8 cellular contexts compared by ENCODE assay signal in the genomic region with DNA sequence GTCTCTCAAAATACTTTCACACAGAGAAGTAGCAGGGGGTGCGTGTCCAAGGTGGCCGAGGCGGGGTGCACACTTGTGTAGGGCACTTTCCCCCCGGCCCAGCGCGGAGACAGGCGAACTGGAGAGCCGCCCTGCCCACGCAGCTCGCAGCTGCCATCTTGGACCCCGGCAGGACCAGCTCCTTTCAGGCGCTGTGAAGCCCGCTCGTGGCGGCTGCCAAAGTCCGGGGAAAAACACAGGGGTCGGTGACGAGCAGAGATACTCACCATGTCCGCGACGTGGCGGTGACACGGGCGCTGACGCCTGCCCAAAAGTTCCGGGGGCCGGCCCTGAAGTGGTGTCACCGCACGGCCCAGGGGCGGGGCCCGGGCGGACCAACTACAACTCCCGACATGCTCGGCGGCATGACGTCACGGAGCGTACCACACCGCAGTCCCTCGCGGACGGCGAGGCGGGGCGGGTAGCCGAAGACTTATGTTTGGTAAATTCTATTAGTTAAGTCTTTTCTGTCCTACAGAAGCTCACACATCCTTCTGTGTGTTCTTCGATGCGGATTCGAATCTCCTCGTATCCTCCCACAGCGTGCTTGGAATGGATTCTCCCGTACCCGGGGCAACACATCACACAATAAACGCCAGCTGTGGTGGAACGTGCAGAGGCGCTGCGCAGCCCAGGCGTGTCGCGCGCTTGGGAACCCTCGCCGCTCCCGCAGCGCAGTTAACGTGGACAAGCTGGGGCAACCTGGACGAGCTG. TPM values are rescaled to one million over a fixed set of nuclear protein-coding genes. Genes with fewer than 3 reads are reported as not detected.
A peak's percentile ranks its signal among the peaks of the same experiment; 100 is the strongest.
DNase-seq lines count a peak whose midpoint lies in the region; ATAC-seq and TF ChIP-seq lines count a peak whose summit lies in the region.

A gene with protein sequence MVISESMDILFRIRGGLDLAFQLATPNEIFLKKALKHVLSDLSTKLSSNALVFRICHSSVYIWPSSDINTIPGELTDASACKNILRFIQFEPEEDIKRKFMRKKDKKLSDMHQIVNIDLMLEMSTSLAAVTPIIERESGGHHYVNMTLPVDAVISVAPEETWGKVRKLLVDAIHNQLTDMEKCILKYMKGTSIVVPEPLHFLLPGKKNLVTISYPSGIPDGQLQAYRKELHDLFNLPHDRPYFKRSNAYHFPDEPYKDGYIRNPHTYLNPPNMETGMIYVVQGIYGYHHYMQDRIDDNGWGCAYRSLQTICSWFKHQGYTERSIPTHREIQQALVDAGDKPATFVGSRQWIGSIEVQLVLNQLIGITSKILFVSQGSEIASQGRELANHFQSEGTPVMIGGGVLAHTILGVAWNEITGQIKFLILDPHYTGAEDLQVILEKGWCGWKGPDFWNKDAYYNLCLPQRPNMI (minus strand): TSS at position 365 of the 753 bp plus-strand sequence. CDS start 96 bp downstream, at position 269.

- H3K79me2 ChIP-seq in GM23338 (replicated peaks; ENCODE audit: insufficient read depth), result peaks cover 13% of the 10 kb centered on the region

- H2AFZ ChIP-seq in GM23338, result peak within 1 kb of the TSS; percentile 93

- no peaks in the 10 kb centered on the region; the same call in 2 of the 3 replicates for H3K36me3 Mint-ChIP-seq in GM23338 (ENCODE audit: low read depth)
- peaks cover 22% of the 10 kb centered on the region for H3K36me3 Mint-ChIP-seq in activated T-helper 2 cell treated with anti-CD3 and anti-CD28 coated beads, Interferon-gamma antibody, Interleukin-2, Interleukin-4, amounts not matched to agents 10 μg/mL and 5 μg/mL and 100 μg/mL, durations not matched to agents 14 hours and 24 hours and 36 hours (ENCODE audit: low read depth)
- H3K36me3 Mint-ChIP-seq in naive thymus-derived CD8-positive, alpha-beta T cell, result peaks cover 5 to 14% (median 6%) of the 10 kb centered on the region in 3 donors
- H3K36me3 Mint-ChIP-seq in stimulated activated naive B cell treated with anti-CD40 and anti-IgM and Interleukin-4, amounts not matched to agents 10 μg/mL and 1 μg/mL and 100 μg/mL, for 72 hours, result peaks cover 8 to 19% of the 10 kb centered on the region in 2 donors

- H3K4me3 ChIP-seq in GM23338, result peak within 1 kb of the TSS; percentile 96

- TF ChIP-seq CTCF in GM23338 (conservative IDR thresholded peaks at IDR 0.05; ENCODE audit: low read depth in 2 of 2), result no peak

- no peaks in the 10 kb centered on the region for H3K36me3 ChIP-seq in GM23338 (ENCODE audit: insufficient read depth)

- intact Hi-C loops in activated T-helper 2 cell treated with anti-CD3 and anti-CD28 coated beads, Interferon-gamma antibody, Interleukin-2, Interleukin-4, amounts not matched to agents 10 μg/mL and 5 μg/mL and 100 μg/mL, durations not matched to agents 14 hours and 24 hours and 36 hours (cut with micrococcal nuclease), result loop anchor here (1.0 to 2.0 kb wide), 3 partner anchors 29 to 221 kb away; a partner anchor contains a TSS

- peaks cover 7% of the 10 kb centered on the region for H3K4me1 Mint-ChIP-seq in GM23338
- peaks cover 24% of the 10 kb centered on the region for H3K4me1 Mint-ChIP-seq in activated T-helper 2 cell treated with anti-CD3 and anti-CD28 coated beads, Interferon-gamma antibody, Interleukin-2, Interleukin-4, amounts not matched to agents 10 μg/mL and 5 μg/mL and 100 μg/mL, durations not matched to agents 14 hours and 24 hours and 36 hours (ENCODE audit: low read depth)
- H3K4me1 Mint-ChIP-seq in naive thymus-derived CD8-positive, alpha-beta T cell, result peaks cover 22 to 39% (median 35%) of the 10 kb centered on the region in 4 donors
- H3K4me1 Mint-ChIP-seq in stimulated activated naive B cell treated with anti-CD40 and anti-IgM and Interleukin-4, amounts not matched to agents 10 μg/mL and 1 μg/mL and 100 μg/mL, for 72 hours, result peaks cover 13 to 20% of the 10 kb centered on the region in 2 donors

- no peaks in the 10 kb centered on the region for H3F3A ChIP-seq in GM23338 (replicated peaks; ENCODE audit: low read depth)

- DNase-seq in EH (ENCODE audit: low read depth) (peak; percentile 85), GM23338 (ENCODE audit: low spot score) (peak; percentile 92), Kasumi-1 (lab: John Stamatoyannopoulos, UW) (peak; percentile 82 to 88), RPMI8226 (peak; percentile 88), fibroblast of peridontal ligament (ENCODE audit: extremely low read depth) (peak; percentile 94)
- peak; percentile 86 for DNase-seq in activated T-helper 2 cell treated with anti-CD3 and anti-CD28 coated beads, Interferon-gamma antibody, Interleukin-2, Interleukin-4, amounts not matched to agents 10 μg/mL and 5 μg/mL and 100 μg/mL, durations not matched to agents 14 hours and 24 hours and 36 hours (ENCODE audit: low spot score)
- DNase-seq in naive thymus-derived CD8-positive, alpha-beta T cell, result peak; percentile 79 to 98 (median 90)
- DNase-seq in stimulated activated naive B cell treated with anti-CD40 and anti-IgM and Interleukin-4, amounts not matched to agents 10 μg/mL and 1 μg/mL and 100 μg/mL, for 72 hours, result peak; percentile 87

- no peaks in the 10 kb centered on the region for H4K20me1 ChIP-seq in GM23338 (replicated peaks; ENCODE audit: insufficient read depth)

- POLR2A ChIA-PET in naive thymus-derived CD8-positive, alpha-beta T cell (lab: Charles Lee), result interaction anchor here (0.6 to 3.0 kb wide), 9 partner anchors 23 to 692 kb away, joined by 3 to 45 read pairs (median 4); a partner anchor contains a TSS

- H3K9me2 ChIP-seq in GM23338 (ENCODE audit: insufficient read depth), result no peaks in the 10 kb centered on the region

- H3K4me1 ChIP-seq in GM23338 (ENCODE audit: insufficient read depth), result peaks cover 5% of the 10 kb centered on the region; the same call in 1 of the 2 replicates

- no peaks in the 10 kb centered on the region for H3K27me3 ChIP-seq in GM23338 (ENCODE audit: insufficient read depth)

- peak within 1 kb of the TSS; percentile 99 for H3K4me2 ChIP-seq in GM23338

- H3K27ac Mint-ChIP-seq in GM23338, result peak within 1 kb of the TSS; percentile 100
- H3K27ac Mint-ChIP-seq in activated T-helper 2 cell treated with anti-CD3 and anti-CD28 coated beads, Interferon-gamma antibody, Interleukin-2, Interleukin-4, amounts not matched to agents 10 μg/mL and 5 μg/mL and 100 μg/mL, durations not matched to agents 14 hours and 24 hours and 36 hours, result peak within 1 kb of the TSS; percentile 86
- peak within 1 kb of the TSS; percentile 95 to 100 (median 100) for H3K27ac Mint-ChIP-seq in naive thymus-derived CD8-positive, alpha-beta T cell
- peak within 1 kb of the TSS; percentile 100 for H3K27ac Mint-ChIP-seq in stimulated activated naive B cell treated with anti-CD40 and anti-IgM and Interleukin-4, amounts not matched to agents 10 μg/mL and 1 μg/mL and 100 μg/mL, for 72 hours

- H3K27me3 Mint-ChIP-seq in GM23338 (ENCODE audit: insufficient read depth, low read depth, poor library complexity), result peaks cover 6% of the 10 kb centered on the region
- peaks cover 3% of the 10 kb centered on the region for H3K27me3 Mint-ChIP-seq in activated T-helper 2 cell treated with anti-CD3 and anti-CD28 coated beads, Interferon-gamma antibody, Interleukin-2, Interleukin-4, amounts not matched to agents 10 μg/mL and 5 μg/mL and 100 μg/mL, durations not matched to agents 14 hours and 24 hours and 36 hours (ENCODE audit: low read depth)
- H3K27me3 Mint-ChIP-seq in naive thymus-derived CD8-positive, alpha-beta T cell, result peaks cover 0 to 5% (median 0%) of the 10 kb centered on the region in 5 donors
- H3K27me3 Mint-ChIP-seq in stimulated activated naive B cell treated with anti-CD40 and anti-IgM and Interleukin-4, amounts not matched to agents 10 μg/mL and 1 μg/mL and 100 μg/mL, for 72 hours, result peaks cover 3 to 11% of the 10 kb centered on the region in 2 donors

- H3K27ac ChIP-seq in GM23338 (ENCODE audit: low read depth), result peak within 1 kb of the TSS; percentile 94

- no peaks in the 10 kb centered on the region; the same call in 2 of the 3 replicates for H3K9me3 Mint-ChIP-seq in GM23338
- H3K9me3 Mint-ChIP-seq in activated T-helper 2 cell treated with anti-CD3 and anti-CD28 coated beads, Interferon-gamma antibody, Interleukin-2, Interleukin-4, amounts not matched to agents 10 μg/mL and 5 μg/mL and 100 μg/mL, durations not matched to agents 14 hours and 24 hours and 36 hours, result no peaks in the 10 kb centered on the region
- no peaks in the 10 kb centered on the region for H3K9me3 Mint-ChIP-seq in naive thymus-derived CD8-positive, alpha-beta T cell
- H3K9me3 Mint-ChIP-seq in stimulated activated naive B cell treated with anti-CD40 and anti-IgM and Interleukin-4, amounts not matched to agents 10 μg/mL and 1 μg/mL and 100 μg/mL, for 72 hours, result no peaks in the 10 kb centered on the region

- peak; percentile 92 for ATAC-seq in GM23338
- ATAC-seq in naive thymus-derived CD8-positive, alpha-beta T cell, result peak; percentile 86 to 87
- peak; percentile 93 to 95 for ATAC-seq in stimulated activated naive B cell treated with anti-CD40 and anti-IgM and Interleukin-4, amounts not matched to agents 10 μg/mL and 1 μg/mL and 100 μg/mL, for 72 hours (replicated peaks)

- peak within 1 kb of the TSS; percentile 89 for H3K4me3 Mint-ChIP-seq in GM23338
- H3K4me3 Mint-ChIP-seq in activated T-helper 2 cell treated with anti-CD3 and anti-CD28 coated beads, Interferon-gamma antibody, Interleukin-2, Interleukin-4, amounts not matched to agents 10 μg/mL and 5 μg/mL and 100 μg/mL, durations not matched to agents 14 hours and 24 hours and 36 hours (ENCODE audit: low read depth), result peak within 1 kb of the TSS; percentile 90
- H3K4me3 Mint-ChIP-seq in naive thymus-derived CD8-positive, alpha-beta T cell, result peak within 1 kb of the TSS; percentile 82 to 94 (median 90)
- peak within 1 kb of the TSS; percentile 78 to 87 for H3K4me3 Mint-ChIP-seq in stimulated activated naive B cell treated with anti-CD40 and anti-IgM and Interleukin-4, amounts not matched to agents 10 μg/mL and 1 μg/mL and 100 μg/mL, for 72 hours

TF ChIP-seq in GM23338, 12 proteins besides CTCF, POLR2A, EP300 and RAD21 (continues in another document):
- TF ChIP-seq POLR2AphosphoS5 (IDR thresholded peaks at IDR 0.05; ENCODE audit: low read depth) (peak; percentile 56; the same call in 1 of the 2 replicates), ZNF114 (CRISPR knock-in tag; IDR thresholded peaks at IDR 0.05) (no peak), EZH2phosphoT487 (IDR thresholded peaks at IDR 0.05; ENCODE audit: unreplicated experiment) (no peak), JUNB (IDR thresholded peaks at IDR 0.05; ENCODE audit: unreplicated experiment) (no peak), NANOG (IDR thresholded peaks at IDR 0.05; ENCODE audit: borderline replicate concordance) (no peak)

RNA-seq across cellular contexts. Expression of the gene that starts here (rescaled TPM):
- total RNA-seq in GM23338 (2014; rRNA removed; shearing (Covaris generic)), result 29.0 and 30.7 TPM in 2 replicates
- 53.0 and 55.9 TPM in 2 replicates for polyA plus RNA-seq in GM23338 (2016; fragmentation: Nextera tagmentation; extraction: Ambion mirVana)
- total RNA-seq in activated T-helper 2 cell treated with anti-CD3 and anti-CD28 coated beads, Interferon-gamma antibody, Interleukin-2, Interleukin-4, amounts not matched to agents 10 μg/mL and 5 μg/mL and 100 μg/mL, durations not matched to agents 14 hours and 24 hours and 36 hours, result 26.4 and 34.5 TPM in 2 replicates
- total RNA-seq in naive thymus-derived CD8-positive, alpha-beta T cell, result 10 to 100 TPM; 22.9 to 34.8 TPM
- 10 to 100 TPM; 34.7 to 53.9 (median 45.2) TPM for polyA plus RNA-seq in naive thymus-derived CD8-positive, alpha-beta T cell

Comparison
In these comparisons a context has a peak if more than half of its experiments do, and no peak if none do; other contexts are left out.
1. Peak in every context shown above with its lines: DNase-seq, ATAC-seq, H3K4me3 ChIP-seq and H3K27ac ChIP-seq.